ENCODE assay signal across 1 cellular context in the genomic region with DNA sequence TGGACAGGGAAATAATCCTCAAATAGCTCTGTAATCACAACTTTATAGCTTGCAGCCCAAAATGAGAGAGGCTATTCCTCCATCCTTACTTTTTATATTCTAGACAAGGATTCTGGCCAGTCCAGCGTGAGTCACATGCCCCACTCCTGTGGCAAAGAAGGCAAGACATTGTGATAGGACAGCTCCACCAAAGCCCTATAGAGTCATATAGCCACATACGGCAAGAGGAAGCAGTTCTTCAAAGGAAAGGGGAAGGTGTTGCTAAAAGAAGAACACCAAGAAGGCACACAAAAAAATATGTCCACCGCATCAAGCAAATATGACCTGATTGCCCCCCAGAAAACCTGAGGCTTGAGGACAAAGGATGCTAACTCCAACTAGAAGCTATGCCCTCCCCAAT.
A peak's percentile ranks its signal among the peaks of the same experiment; 100 is the strongest.
TF ChIP-seq lines count a peak whose summit lies in the region.

No MANE protein-coding gene starts in this region.

TF ChIP-seq in K562, 482 proteins besides CTCF, POLR2A, EP300 and RAD21:
- TF ChIP-seq ZNF507 (tag; conservative IDR thresholded peaks at IDR 0.05) (no peak), MBD2 (IDR thresholded peaks at IDR 0.05; ENCODE audit: borderline replicate concordance, low read depth) (no peak), SRF (CRISPR knock-in tag; IDR thresholded peaks at IDR 0.05) (peak in 1 of 2 experiments; percentile 78; a peak in 2 of 4 replicates), ZNF384 (IDR thresholded peaks at IDR 0.05; ENCODE audit: low read depth, low read length) (no peak), SMARCA5 (IDR thresholded peaks at IDR 0.05) (no peak), ZNF316 (IDR thresholded peaks at IDR 0.05) (no peak), BACH1 (tag; IDR thresholded peaks at IDR 0.05) (no peak), FOSL1 (tag; conservative IDR thresholded peaks at IDR 0.05) (0 out of 2 replicates have a peak, but pooled peaks have one; percentile 15), MECOM (CRISPR knock-in tag; IDR thresholded peaks at IDR 0.05) (no peak)
- TF ChIP-seq, protein P1, sequence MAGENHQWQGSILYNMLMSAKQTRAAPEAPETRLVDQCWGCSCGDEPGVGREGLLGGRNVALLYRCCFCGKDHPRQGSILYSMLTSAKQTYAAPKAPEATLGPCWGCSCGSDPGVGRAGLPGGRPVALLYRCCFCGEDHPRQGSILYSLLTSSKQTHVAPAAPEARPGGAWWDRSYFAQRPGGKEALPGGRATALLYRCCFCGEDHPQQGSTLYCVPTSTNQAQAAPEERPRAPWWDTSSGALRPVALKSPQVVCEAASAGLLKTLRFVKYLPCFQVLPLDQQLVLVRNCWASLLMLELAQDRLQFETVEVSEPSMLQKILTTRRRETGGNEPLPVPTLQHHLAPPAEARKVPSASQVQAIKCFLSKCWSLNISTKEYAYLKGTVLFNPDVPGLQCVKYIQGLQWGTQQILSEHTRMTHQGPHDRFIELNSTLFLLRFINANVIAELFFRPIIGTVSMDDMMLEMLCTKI (IDR thresholded peaks at IDR 0.05; ENCODE audit: partially characterized antibody): no peak
